Comparison of ENCODE assay signal across 26 cellular contexts in the genomic region with DNA sequence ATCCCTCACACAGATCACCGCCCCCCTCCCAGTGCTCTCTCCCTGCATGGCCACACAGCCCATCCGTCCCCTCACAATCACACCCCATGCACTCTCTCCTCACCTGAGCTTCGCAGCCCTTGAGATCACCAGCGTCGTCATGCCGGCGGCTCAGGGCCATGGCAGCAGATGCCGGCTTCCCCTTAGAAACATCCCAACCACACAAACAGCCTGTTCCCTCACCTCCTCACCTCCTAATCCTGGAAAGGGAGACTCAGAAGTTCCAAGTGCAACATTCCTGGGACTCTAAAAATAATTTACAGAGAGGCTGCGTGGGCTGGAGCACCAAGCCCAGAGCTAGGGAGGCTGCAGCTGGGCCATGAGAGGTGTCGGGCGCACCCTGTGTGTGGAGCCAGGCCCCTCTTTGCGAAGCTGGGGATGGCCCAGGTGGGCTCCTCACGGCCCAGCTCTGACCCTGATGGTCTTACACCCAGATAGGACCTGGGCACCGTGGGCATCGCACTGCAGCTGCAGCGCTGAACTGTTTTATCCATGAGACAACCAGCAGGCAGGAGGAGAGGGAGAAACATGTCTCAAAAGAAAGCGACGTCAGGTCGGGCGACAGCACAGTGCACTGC.
DNase-seq lines count a peak whose midpoint lies in the region; ATAC-seq and TF ChIP-seq lines count a peak whose summit lies in the region.
"Had no signal": no experiment of that assay in that cellular context is flagged by ENCODE, and none has a peak within 500 bp of the region (broad histone marks: within the 10 kb centered on the region; RNA-seq: fewer than 3 reads in every experiment).

No MANE protein-coding gene starts in this region.

- H3K79me2 ChIP-seq in neural progenitor cell (ENCODE audit: low read depth) = no peaks in the 10 kb centered on the region
- H3K79me2 ChIP-seq: parathyroid adenoma had no signal

- peak overlapping the region; percentile 57 for H3K27ac Mint-ChIP-seq in neural progenitor cell
- H3K27ac Mint-ChIP-seq: CD8-positive, alpha-beta memory T cell; memory B cell had no signal

- H3K9me3 ChIP-seq in body of pancreas = no peaks in the 10 kb centered on the region
- H3K9me3 ChIP-seq in heart right ventricle = no peaks in the 10 kb centered on the region
- no peaks in the 10 kb centered on the region for H3K9me3 ChIP-seq in neural progenitor cell (ENCODE audit: low read depth)
- no peaks in the 10 kb centered on the region for H3K9me3 ChIP-seq in stomach
- H3K9me3 ChIP-seq: MG63, SK-N-SH, transverse colon had no signal

- H3F3A ChIP-seq in neural progenitor cell (ENCODE audit: low read depth) = peaks cover 2% of the 10 kb centered on the region

- intact Hi-C loops in body of pancreas (cut with DNase I) (no loop called here), heart right ventricle (cut with DNase I) (loop anchor here in 2 of 10 donors (1.0 to 10.0 kb wide), 3 partner anchors 109 to 122 kb away; no protein-coding TSS in a partner anchor), stomach (cut with DNase I; ENCODE audit: low total_unique reads) (no loop called here)

- H3K36me3 ChIP-seq in body of pancreas (replicated peaks in 1 of 2; ENCODE audit: insufficient read depth in 1 of 2, low read depth in 2 of 2) (no peaks in the 10 kb centered on the region), heart right ventricle (no peaks in the 10 kb centered on the region), neural progenitor cell (no peaks in the 10 kb centered on the region), stomach (no peaks in the 10 kb centered on the region), brain microvascular endothelial cell (replicated peaks) (no peaks in the 10 kb centered on the region)
- H3K36me3 ChIP-seq: MG63, transverse colon had no signal

- TF ChIP-seq EP300 in stomach (IDR thresholded peaks at IDR 0.05) = no peak

- TF ChIP-seq CTCF in body of pancreas (IDR thresholded peaks at IDR 0.05) (no peak), heart right ventricle (IDR thresholded peaks at IDR 0.05) (no peak), neural progenitor cell (IDR thresholded peaks at IDR 0.05) (no peak), stomach (IDR thresholded peaks at IDR 0.05) (no peak), brain microvascular endothelial cell (IDR thresholded peaks at IDR 0.05; ENCODE audit: low read depth, low read length, missing control alignments) (no peak)

- H3K4me3 Mint-ChIP-seq in neural progenitor cell = no peak overlapping the region
- H3K4me3 Mint-ChIP-seq: memory B cell had no signal

- H3K4me3 ChIP-seq in body of pancreas = no peak overlapping the region
- no peak overlapping the region for H3K4me3 ChIP-seq in heart right ventricle
- H3K4me3 ChIP-seq in neural progenitor cell = no peak overlapping the region
- no peak overlapping the region for H3K4me3 ChIP-seq in stomach
- no peak overlapping the region for H3K4me3 ChIP-seq in brain microvascular endothelial cell (ENCODE audit: low read depth, low read length)
- H3K4me3 ChIP-seq: K562, MG63, skin epidermis, transverse colon had no signal

- no peak overlapping the region for H3K9ac ChIP-seq in neural progenitor cell
- H3K9ac ChIP-seq: parathyroid adenoma, SK-N-SH had no signal

- peaks cover 31% of the 10 kb centered on the region for H3K4me1 Mint-ChIP-seq in neural progenitor cell
- H3K4me1 Mint-ChIP-seq: memory B cell had no signal

- no peak overlapping the region for H2AFZ ChIP-seq in neural progenitor cell (replicated peaks)
- H2AFZ ChIP-seq: parathyroid adenoma had no signal

- H3K27me3 Mint-ChIP-seq in neural progenitor cell (ENCODE audit: insufficient read depth, low read depth) = peaks cover 29% of the 10 kb centered on the region

- peaks cover 27% of the 10 kb centered on the region for H3K9me3 Mint-ChIP-seq in neural progenitor cell

- in situ Hi-C loops in brain microvascular endothelial cell (cut with HindIII; ENCODE audit: low pct_ligation_motif_present, low sequenced_read_pairs) = no loop called here

- TF ChIP-seq POLR2A in body of pancreas (IDR thresholded peaks at IDR 0.05) (no peak), stomach (IDR thresholded peaks at IDR 0.05) (no peak)

- WGBS in body of pancreas, 2 donors = 79 to 80% methylated on average over 18 to 19 of the region's 20 CpGs
- 53 to 63% methylated on average over 20 of the region's 20 CpGs for WGBS in heart right ventricle, 2 donors
- WGBS in stomach, 5 donors = 75 to 89% (median 82%) methylated on average over 20 of the region's 20 CpGs

- ATAC-seq in body of pancreas (peak; percentile 29), heart right ventricle (peak in 7 of 8 donors; percentile 14 to 78 (median 43)), GM21786 (IDR thresholded peaks at IDR 0.05; ENCODE audit: unreplicated experiment) (no peak), GM18867 (IDR thresholded peaks at IDR 0.05; ENCODE audit: unreplicated experiment) (no peak)
- ATAC-seq: K562 had no signal

- DNase-seq in body of pancreas (no peak), heart right ventricle (no peak), neural progenitor cell (ENCODE audit: low spot score) (no peak), stomach (no peak), brain microvascular endothelial cell (no peak)
- no peak for DNase-seq in activated CD4-positive, alpha-beta T cell treated with anti-CD3 and anti-CD28 coated beads for 4 hours
- DNase-seq: activated CD4-positive, alpha-beta T cell treated with anti-CD3 and anti-CD28 coated beads, Interleukin-2, amount 50 U/mL, for 48 hours; activated gamma-delta T cell; amniotic stem cell; CD8-positive, alpha-beta memory T cell; foreskin melanocyte; GDM1; NCI-H1417; NCI-H510A treated with DMSO at 0.1 percent for 48 hours; NK-92 treated with Interleukin-12 subunit alpha and Interleukin-12 subunit beta, amount 100 ng/mL, for 24 hours; SK-N-SH; stimulated activated CD4-positive, alpha-beta T cell treated with anti-CD3 and anti-CD28 coated beads, Interleukin-2, amount 100 ng/mL, for 48 hours; stimulated activated naive CD4-positive, alpha-beta T cell; transverse colon had no signal

- no peaks in the 10 kb centered on the region for H4K20me1 ChIP-seq in neural progenitor cell (ENCODE audit: low read depth)

- H3K27ac ChIP-seq in body of pancreas (peak overlapping the region in 1 of 4 donors; percentile 25), heart right ventricle (peak overlapping the region in 8 of 10 donors; percentile 35 to 78 (median 62)), neural progenitor cell (no peak overlapping the region), stomach (peak overlapping the region in 3 of 5 donors; percentile 6 to 34 (median 8)), brain microvascular endothelial cell (no peak overlapping the region)
- H3K27ac ChIP-seq: parathyroid adenoma, skin epidermis had no signal

- peaks cover 5% of the 10 kb centered on the region for H3K36me3 Mint-ChIP-seq in neural progenitor cell
- H3K36me3 Mint-ChIP-seq: memory B cell had no signal

- H3K4me2 ChIP-seq in neural progenitor cell = no peak overlapping the region
- H3K4me2 ChIP-seq: SK-N-SH had no signal

- H3K27me3 ChIP-seq in body of pancreas = no peaks in the 10 kb centered on the region
- H3K27me3 ChIP-seq in heart right ventricle = peaks cover 0 to 14% (median 0%) of the 10 kb centered on the region in 7 donors
- no peaks in the 10 kb centered on the region for H3K27me3 ChIP-seq in neural progenitor cell
- no peaks in the 10 kb centered on the region for H3K27me3 ChIP-seq in stomach
- H3K27me3 ChIP-seq in brain microvascular endothelial cell (replicated peaks) = no peaks in the 10 kb centered on the region
- H3K27me3 ChIP-seq: MG63, transverse colon had no signal

- H3K4me1 ChIP-seq in body of pancreas (no peaks in the 10 kb centered on the region), heart right ventricle (peaks cover 10 to 34% (median 27%) of the 10 kb centered on the region in 9 donors), neural progenitor cell (peaks cover 14% of the 10 kb centered on the region), stomach (peaks cover 0 to 22% (median 17%) of the 10 kb centered on the region in 4 donors)
- H3K4me1 ChIP-seq: parathyroid adenoma, transverse colon had no signal

Comparison
In these comparisons a context has a peak if more than half of its experiments do, and no peak if none do; other contexts are left out.
1. ATAC-seq: peak in body of pancreas (single experiment) and heart right ventricle (7 of 8); none in GM21786 (single experiment) and GM18867 (single experiment).
2. H3K27ac ChIP-seq: peak in heart right ventricle (8 of 10) and stomach (3 of 5); none in neural progenitor cell (single experiment) and brain microvascular endothelial cell (single experiment).